In the genomic region with DNA sequence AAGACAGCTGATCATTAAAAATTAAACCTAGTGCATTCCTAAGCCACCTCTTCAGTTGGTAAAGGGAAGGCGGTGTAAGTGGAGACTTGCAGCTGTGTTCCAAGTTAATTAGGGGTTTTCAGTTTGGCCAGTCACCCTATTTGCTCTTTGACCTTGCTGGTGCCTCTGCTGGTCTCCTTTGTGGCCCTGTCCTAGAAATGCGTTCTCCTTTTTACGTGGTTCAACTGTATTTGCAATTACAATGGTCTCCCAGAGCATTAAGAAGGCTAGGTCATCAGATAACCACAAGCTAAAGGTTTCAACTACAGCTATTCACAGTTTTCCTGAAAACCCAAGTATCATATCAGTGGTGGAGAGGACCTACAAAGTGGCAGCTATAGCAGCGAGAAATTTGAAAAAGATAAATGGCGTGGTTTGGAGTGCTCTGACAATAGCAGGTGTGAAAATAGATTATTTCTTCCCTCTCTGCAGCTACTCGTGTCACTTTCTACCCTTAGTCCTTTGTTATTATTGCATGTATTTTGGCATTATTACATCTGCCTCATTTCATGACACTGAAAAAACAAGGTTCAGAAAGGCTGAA, we compare ENCODE assay signal across 1 cellular context.
TF ChIP-seq lines count a peak whose summit lies in the region.

No MANE protein-coding gene starts in this region.

TF ChIP-seq in H1, 55 proteins besides CTCF, POLR2A, EP300 and RAD21:
- TF ChIP-seq, protein P1, sequence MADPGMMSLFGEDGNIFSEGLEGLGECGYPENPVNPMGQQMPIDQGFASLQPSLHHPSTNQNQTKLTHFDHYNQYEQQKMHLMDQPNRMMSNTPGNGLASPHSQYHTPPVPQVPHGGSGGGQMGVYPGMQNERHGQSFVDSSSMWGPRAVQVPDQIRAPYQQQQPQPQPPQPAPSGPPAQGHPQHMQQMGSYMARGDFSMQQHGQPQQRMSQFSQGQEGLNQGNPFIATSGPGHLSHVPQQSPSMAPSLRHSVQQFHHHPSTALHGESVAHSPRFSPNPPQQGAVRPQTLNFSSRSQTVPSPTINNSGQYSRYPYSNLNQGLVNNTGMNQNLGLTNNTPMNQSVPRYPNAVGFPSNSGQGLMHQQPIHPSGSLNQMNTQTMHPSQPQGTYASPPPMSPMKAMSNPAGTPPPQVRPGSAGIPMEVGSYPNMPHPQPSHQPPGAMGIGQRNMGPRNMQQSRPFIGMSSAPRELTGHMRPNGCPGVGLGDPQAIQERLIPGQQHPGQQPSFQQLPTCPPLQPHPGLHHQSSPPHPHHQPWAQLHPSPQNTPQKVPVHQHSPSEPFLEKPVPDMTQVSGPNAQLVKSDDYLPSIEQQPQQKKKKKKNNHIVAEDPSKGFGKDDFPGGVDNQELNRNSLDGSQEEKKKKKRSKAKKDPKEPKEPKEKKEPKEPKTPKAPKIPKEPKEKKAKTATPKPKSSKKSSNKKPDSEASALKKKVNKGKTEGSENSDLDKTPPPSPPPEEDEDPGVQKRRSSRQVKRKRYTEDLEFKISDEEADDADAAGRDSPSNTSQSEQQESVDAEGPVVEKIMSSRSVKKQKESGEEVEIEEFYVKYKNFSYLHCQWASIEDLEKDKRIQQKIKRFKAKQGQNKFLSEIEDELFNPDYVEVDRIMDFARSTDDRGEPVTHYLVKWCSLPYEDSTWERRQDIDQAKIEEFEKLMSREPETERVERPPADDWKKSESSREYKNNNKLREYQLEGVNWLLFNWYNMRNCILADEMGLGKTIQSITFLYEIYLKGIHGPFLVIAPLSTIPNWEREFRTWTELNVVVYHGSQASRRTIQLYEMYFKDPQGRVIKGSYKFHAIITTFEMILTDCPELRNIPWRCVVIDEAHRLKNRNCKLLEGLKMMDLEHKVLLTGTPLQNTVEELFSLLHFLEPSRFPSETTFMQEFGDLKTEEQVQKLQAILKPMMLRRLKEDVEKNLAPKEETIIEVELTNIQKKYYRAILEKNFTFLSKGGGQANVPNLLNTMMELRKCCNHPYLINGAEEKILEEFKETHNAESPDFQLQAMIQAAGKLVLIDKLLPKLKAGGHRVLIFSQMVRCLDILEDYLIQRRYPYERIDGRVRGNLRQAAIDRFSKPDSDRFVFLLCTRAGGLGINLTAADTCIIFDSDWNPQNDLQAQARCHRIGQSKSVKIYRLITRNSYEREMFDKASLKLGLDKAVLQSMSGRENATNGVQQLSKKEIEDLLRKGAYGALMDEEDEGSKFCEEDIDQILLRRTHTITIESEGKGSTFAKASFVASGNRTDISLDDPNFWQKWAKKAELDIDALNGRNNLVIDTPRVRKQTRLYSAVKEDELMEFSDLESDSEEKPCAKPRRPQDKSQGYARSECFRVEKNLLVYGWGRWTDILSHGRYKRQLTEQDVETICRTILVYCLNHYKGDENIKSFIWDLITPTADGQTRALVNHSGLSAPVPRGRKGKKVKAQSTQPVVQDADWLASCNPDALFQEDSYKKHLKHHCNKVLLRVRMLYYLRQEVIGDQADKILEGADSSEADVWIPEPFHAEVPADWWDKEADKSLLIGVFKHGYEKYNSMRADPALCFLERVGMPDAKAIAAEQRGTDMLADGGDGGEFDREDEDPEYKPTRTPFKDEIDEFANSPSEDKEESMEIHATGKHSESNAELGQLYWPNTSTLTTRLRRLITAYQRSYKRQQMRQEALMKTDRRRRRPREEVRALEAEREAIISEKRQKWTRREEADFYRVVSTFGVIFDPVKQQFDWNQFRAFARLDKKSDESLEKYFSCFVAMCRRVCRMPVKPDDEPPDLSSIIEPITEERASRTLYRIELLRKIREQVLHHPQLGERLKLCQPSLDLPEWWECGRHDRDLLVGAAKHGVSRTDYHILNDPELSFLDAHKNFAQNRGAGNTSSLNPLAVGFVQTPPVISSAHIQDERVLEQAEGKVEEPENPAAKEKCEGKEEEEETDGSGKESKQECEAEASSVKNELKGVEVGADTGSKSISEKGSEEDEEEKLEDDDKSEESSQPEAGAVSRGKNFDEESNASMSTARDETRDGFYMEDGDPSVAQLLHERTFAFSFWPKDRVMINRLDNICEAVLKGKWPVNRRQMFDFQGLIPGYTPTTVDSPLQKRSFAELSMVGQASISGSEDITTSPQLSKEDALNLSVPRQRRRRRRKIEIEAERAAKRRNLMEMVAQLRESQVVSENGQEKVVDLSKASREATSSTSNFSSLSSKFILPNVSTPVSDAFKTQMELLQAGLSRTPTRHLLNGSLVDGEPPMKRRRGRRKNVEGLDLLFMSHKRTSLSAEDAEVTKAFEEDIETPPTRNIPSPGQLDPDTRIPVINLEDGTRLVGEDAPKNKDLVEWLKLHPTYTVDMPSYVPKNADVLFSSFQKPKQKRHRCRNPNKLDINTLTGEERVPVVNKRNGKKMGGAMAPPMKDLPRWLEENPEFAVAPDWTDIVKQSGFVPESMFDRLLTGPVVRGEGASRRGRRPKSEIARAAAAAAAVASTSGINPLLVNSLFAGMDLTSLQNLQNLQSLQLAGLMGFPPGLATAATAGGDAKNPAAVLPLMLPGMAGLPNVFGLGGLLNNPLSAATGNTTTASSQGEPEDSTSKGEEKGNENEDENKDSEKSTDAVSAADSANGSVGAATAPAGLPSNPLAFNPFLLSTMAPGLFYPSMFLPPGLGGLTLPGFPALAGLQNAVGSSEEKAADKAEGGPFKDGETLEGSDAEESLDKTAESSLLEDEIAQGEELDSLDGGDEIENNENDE (IDR thresholded peaks at IDR 0.05; ENCODE audit: insufficient replicate concordance, low read length): no peak
- TF ChIP-seq RXRA (IDR thresholded peaks at IDR 0.05; ENCODE audit: insufficient read depth, low read depth, low read length) (0 out of 2 replicates have a peak, but pooled peaks have one; percentile 15), KDM4A (IDR thresholded peaks at IDR 0.05; ENCODE audit: low read depth, low read length, severe bottlenecking) (no peak), TBP (IDR thresholded peaks at IDR 0.05; ENCODE audit: low read depth, low read length) (no peak)
